Comparison of ENCODE assay signal across 27 cellular contexts in genomic region chr12:131844656-131845055, GRCh38. TPM values are rescaled to one million over a fixed set of nuclear protein-coding genes. Genes with fewer than 3 reads are reported as not detected.
"Had no signal": no experiment of that assay in that cellular context is flagged by ENCODE, and none has a peak within 500 bp of the region (broad histone marks: within the 10 kb centered on the region; RNA-seq: fewer than 3 reads in every experiment).

No MANE protein-coding gene starts in this region.

- H3K27me3 ChIP-seq: neutrophil, pancreas, right lobe of liver, sigmoid colon, stomach, thyroid gland, tibial nerve, upper lobe of left lung, uterus had no signal

- H3K9me3 ChIP-seq: neutrophil, pancreas, prostate gland, right lobe of liver, sigmoid colon, stomach, thoracic aorta, thyroid gland, tibial nerve, upper lobe of left lung, uterus had no signal

- H3K4me1 ChIP-seq: pancreas, prostate gland, right lobe of liver, sigmoid colon, stomach, thyroid gland, tibial nerve, upper lobe of left lung, uterus had no signal

- ATAC-seq: naive thymus-derived CD8-positive, alpha-beta T cell; natural killer cell treated with Interleukin-12 subunit alpha and Interleukin-12 subunit beta and Interleukin-15 and Interleukin-18, amount 100 ng/mL, for 72 hours; pancreas; right cardiac atrium; right lobe of liver; stimulated activated effector memory CD8-positive, alpha-beta T cell treated with anti-CD3 and anti-CD28 coated beads, Interleukin-12 subunit alpha, Interleukin-12 subunit beta, amount 100 ng/mL, for 72 hours; stimulated activated naive B cell treated with anti-CD40 and anti-IgM and Interleukin-4, amounts not matched to agents 10 μg/mL and 1 μg/mL and 100 μg/mL, for 72 hours had no signal

- DNase-seq: naive B cell; naive thymus-derived CD8-positive, alpha-beta T cell; nephron progenitor cell; nucleus accumbens; retina; sigmoid colon; small intestine; stimulated activated CD4-positive, alpha-beta T cell treated with anti-CD3 and anti-CD28 coated beads, Interleukin-15, amount 100 ng/mL, for 24 hours; stimulated activated CD4-positive, alpha-beta T cell treated with anti-CD3 and anti-CD28 coated beads, Interleukin-2, amount 100 ng/mL, for 24 hours; stimulated activated CD4-positive, alpha-beta T cell treated with anti-CD3 and anti-CD28 coated beads, Interleukin-2, amount 100 ng/mL, for 48 hours; stimulated activated CD4-positive, alpha-beta T cell treated with anti-CD3 and anti-CD28 coated beads, Interleukin-4, amount 100 ng/mL, for 24 hours; stimulated activated naive B cell treated with anti-CD40 and anti-IgM and Interleukin-4, amounts not matched to agents 10 μg/mL and 1 μg/mL and 100 μg/mL, for 72 hours; stimulated activated naive CD4-positive, alpha-beta T cell treated with Interleukin-2 at 50 U/mL for 16 hours; stomach; thyroid gland; trophoblast cell; uterus had no signal

- H3K4me3 ChIP-seq: pancreas, prostate gland, right lobe of liver, sigmoid colon, stomach, thoracic aorta, thyroid gland, tibial nerve, upper lobe of left lung, uterus had no signal

- H3K36me3 ChIP-seq: neutrophil, pancreas, prostate gland, right lobe of liver, sigmoid colon, thoracic aorta, thyroid gland, upper lobe of left lung, uterus had no signal

- H3K27ac ChIP-seq: neutrophil, pancreas, prostate gland, right lobe of liver, sigmoid colon, stomach, thoracic aorta, thyroid gland, tibial nerve, upper lobe of left lung, uterus had no signal

- FAIRE-seq: pancreas, small intestine had no signal

RNA-seq across cellular contexts. Expression of gene MMP17, which starts 16.5 kb away (rescaled TPM):
- total RNA-seq: natural killer cell treated with Interleukin-12 subunit alpha and Interleukin-12 subunit beta and Interleukin-15 and Interleukin-18, amount 100 ng/mL, for 72 hours had no signal
- polyA plus RNA-seq: naive thymus-derived CD8-positive, alpha-beta T cell had no signal
